Comparison of ENCODE assay signal across 18 cellular contexts in the genomic region with DNA sequence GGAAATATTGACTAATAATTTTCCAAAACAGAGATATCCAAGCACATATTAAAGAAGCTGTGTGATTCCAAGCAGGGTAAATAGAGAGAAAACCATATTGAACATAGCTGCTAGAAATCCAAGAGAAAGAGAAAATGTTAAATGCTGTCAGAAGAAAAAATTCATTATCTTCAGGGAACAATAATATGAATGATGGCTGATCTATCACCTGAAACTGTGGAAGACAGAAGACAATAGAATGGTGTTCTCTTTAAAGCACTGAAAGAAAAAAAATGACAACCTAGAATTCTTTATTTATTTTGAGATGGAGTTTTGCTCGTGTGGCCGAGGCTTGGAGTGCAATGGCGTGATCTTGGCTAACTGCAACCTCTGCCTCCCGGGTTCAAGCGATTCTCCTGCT. TPM values are rescaled to one million over a fixed set of nuclear protein-coding genes. Genes with fewer than 3 reads are reported as not detected.
DNase-seq lines count a peak whose midpoint lies in the region; ATAC-seq and TF ChIP-seq lines count a peak whose summit lies in the region.
"Had no signal": no experiment of that assay in that cellular context is flagged by ENCODE, and none has a peak within 500 bp of the region (broad histone marks: within the 10 kb centered on the region; RNA-seq: fewer than 3 reads in every experiment).

No MANE protein-coding gene starts in this region.

- peak overlapping the region; percentile 22 for H3K27ac Mint-ChIP-seq in activated T-cell treated with anti-CD3 and anti-CD28 coated beads, Interleukin-2, amount 50 U/mL, for 24 hours
- peak overlapping the region; percentile 17 for H3K27ac Mint-ChIP-seq in activated naive CD8-positive, alpha-beta T cell treated with anti-CD3 and anti-CD28 coated beads, Interleukin-2, amount 50 U/mL, for 24 hours

- no peak overlapping the region for H3K27ac ChIP-seq in BLaER1 treated with 17β-estradiol and CSF1 and Interleukin-3, amounts not matched to agents 10 nM and 100 nM
- peak overlapping the region; percentile 39 for H3K27ac ChIP-seq in neutrophil
- H3K27ac ChIP-seq in foreskin keratinocyte, result no peak overlapping the region

- H3K27me3 Mint-ChIP-seq in activated T-cell treated with anti-CD3 and anti-CD28 coated beads, Interleukin-2, amount 50 U/mL, for 24 hours, result no peaks in the 10 kb centered on the region
- no peaks in the 10 kb centered on the region for H3K27me3 Mint-ChIP-seq in activated naive CD8-positive, alpha-beta T cell treated with anti-CD3 and anti-CD28 coated beads, Interleukin-2, amount 50 U/mL, for 24 hours

- no peak overlapping the region for H3K4me3 Mint-ChIP-seq in activated T-cell treated with anti-CD3 and anti-CD28 coated beads, Interleukin-2, amount 50 U/mL, for 24 hours
- H3K4me3 Mint-ChIP-seq in activated naive CD8-positive, alpha-beta T cell treated with anti-CD3 and anti-CD28 coated beads, Interleukin-2, amount 50 U/mL, for 24 hours, result no peak overlapping the region

- peaks cover 89% of the 10 kb centered on the region for H3K4me1 Mint-ChIP-seq in activated T-cell treated with anti-CD3 and anti-CD28 coated beads, Interleukin-2, amount 50 U/mL, for 24 hours (ENCODE audit: low read depth)
- peaks cover 88% of the 10 kb centered on the region for H3K4me1 Mint-ChIP-seq in activated naive CD8-positive, alpha-beta T cell treated with anti-CD3 and anti-CD28 coated beads, Interleukin-2, amount 50 U/mL, for 24 hours

- no peak for ATAC-seq in activated naive CD8-positive, alpha-beta T cell treated with anti-CD3 and anti-CD28 coated beads, Interleukin-2, amount 50 U/mL, for 24 hours
- ATAC-seq in foreskin keratinocyte, result no peak

- peaks cover 6 to 83% (median 14%) of the 10 kb centered on the region in 10 experiments; a peak in 19 of 20 replicates for H3K4me1 ChIP-seq in BLaER1 treated with 17β-estradiol and CSF1 and Interleukin-3, amounts not matched to agents 10 nM and 100 nM
- H3K4me1 ChIP-seq in neutrophil (ENCODE audit: control insufficient read depth in 1 of 2, insufficient read depth in 1 of 2, low read depth in 1 of 2, low read length in 1 of 2), result peaks cover 0 to 7% of the 10 kb centered on the region in 2 experiments
- peaks cover 27% of the 10 kb centered on the region for H3K4me1 ChIP-seq in foreskin keratinocyte

- peaks cover 0 to 11% (median 3%) of the 10 kb centered on the region in 11 experiments; a peak in 8 of 22 replicates for H3K9me3 ChIP-seq in BLaER1 treated with 17β-estradiol and CSF1 and Interleukin-3, amounts not matched to agents 10 nM and 100 nM (replicated peaks in 1 of 11)
- no peaks in the 10 kb centered on the region for H3K9me3 ChIP-seq in neutrophil

- H3K36me3 ChIP-seq in BLaER1 treated with 17β-estradiol and CSF1 and Interleukin-3, amounts not matched to agents 10 nM and 100 nM, result peaks cover 0 to 39% (median 23%) of the 10 kb centered on the region in 11 experiments; a peak in 13 of 22 replicates
- H3K36me3 ChIP-seq in neutrophil, result no peaks in the 10 kb centered on the region

- peak overlapping the region in 7 of 11 experiments; percentile 4 to 68 (median 50); a peak in 8 of 22 replicates for H3K4me2 ChIP-seq in BLaER1 treated with 17β-estradiol and CSF1 and Interleukin-3, amounts not matched to agents 10 nM and 100 nM

- TF ChIP-seq CTCF in neutrophil (IDR thresholded peaks at IDR 0.05) (no peak), foreskin keratinocyte (conservative IDR thresholded peaks at IDR 0.05) (no peak)

- H3K36me3 Mint-ChIP-seq in activated T-cell treated with anti-CD3 and anti-CD28 coated beads, Interleukin-2, amount 50 U/mL, for 24 hours (ENCODE audit: low read depth), result peaks cover 36% of the 10 kb centered on the region
- H3K36me3 Mint-ChIP-seq in activated naive CD8-positive, alpha-beta T cell treated with anti-CD3 and anti-CD28 coated beads, Interleukin-2, amount 50 U/mL, for 24 hours (ENCODE audit: low read depth), result peaks cover 17% of the 10 kb centered on the region

- no peak overlapping the region for H3K4me3 ChIP-seq in BLaER1 treated with 17β-estradiol and CSF1 and Interleukin-3, amounts not matched to agents 10 nM and 100 nM
- no peak overlapping the region for H3K4me3 ChIP-seq in neutrophil (ENCODE audit: low read depth in 1 of 2, low read length in 1 of 2)

- H4K20me1 ChIP-seq in BLaER1 treated with 17β-estradiol and CSF1 and Interleukin-3, amounts not matched to agents 10 nM and 100 nM, result peaks cover 92 to 100% (median 99%) of the 10 kb centered on the region in 11 experiments

- no peak overlapping the region for H3K9ac ChIP-seq in BLaER1 treated with 17β-estradiol and CSF1 and Interleukin-3, amounts not matched to agents 10 nM and 100 nM

- no peaks in the 10 kb centered on the region for H3K9me3 Mint-ChIP-seq in activated T-cell treated with anti-CD3 and anti-CD28 coated beads, Interleukin-2, amount 50 U/mL, for 24 hours
- no peaks in the 10 kb centered on the region for H3K9me3 Mint-ChIP-seq in activated naive CD8-positive, alpha-beta T cell treated with anti-CD3 and anti-CD28 coated beads, Interleukin-2, amount 50 U/mL, for 24 hours

- DNase-seq in activated T-cell treated with anti-CD3 and anti-CD28 coated beads, Interleukin-2, amount 50 U/mL, for 24 hours, result no peak
- DNase-seq in activated T-cell treated with anti-CD3 and anti-CD28 coated beads, Interleukin-2, amount 50 U/mL, for 48 hours, result no peak
- no peak for DNase-seq in activated naive CD8-positive, alpha-beta T cell treated with anti-CD3 and anti-CD28 coated beads, Interleukin-2, amount 50 U/mL, for 24 hours
- DNase-seq in NCI-H128 (lab: John Stamatoyannopoulos, UW; ENCODE audit: unreplicated experiment) (no peak), AG20443 (ENCODE audit: low spot score) (no peak), foreskin keratinocyte (no peak)
- DNase-seq: C1 segment of cervical spinal cord, COR-L47, GF-D8, KG1, NCI-H1436, NCI-H2029, NCI-H2171 treated with DMSO at 0.1 percent for 48 hours, NCI-H446 treated with DMSO at 0.1 percent for 48 hours, OCI-M1 had no signal

- no peaks in the 10 kb centered on the region for H3K27me3 ChIP-seq in BLaER1 treated with 17β-estradiol and CSF1 and Interleukin-3, amounts not matched to agents 10 nM and 100 nM
- H3K27me3 ChIP-seq in neutrophil (no peaks in the 10 kb centered on the region), foreskin keratinocyte (no peaks in the 10 kb centered on the region)

RNA-seq across cellular contexts. Expression of gene PPP1CB, which starts 17.3 kb away (rescaled TPM):
- total RNA-seq in foreskin keratinocyte, result 145 and 162 TPM in 2 replicates
- 54.0 and 65.6 TPM in 2 replicates for polyA plus RNA-seq in foreskin keratinocyte

RNA-seq across cellular contexts. Expression of gene SPDYA, which starts 41.7 kb away (rescaled TPM):
- 0.35 and 0.41 TPM in 2 replicates for total RNA-seq in foreskin keratinocyte
- polyA plus RNA-seq in foreskin keratinocyte, result 0.03 TPM in 1 of 2 replicates, not detected in the other
- total RNA-seq: A172 had no signal
